26 cellular contexts compared by ENCODE assay signal in genomic region chr14:45041641-45042040, GRCh38.
"Had no signal": no experiment of that assay in that cellular context is flagged by ENCODE, and none has a peak within 500 bp of the region (broad histone marks: within the 10 kb centered on the region; RNA-seq: fewer than 3 reads in every experiment).

No MANE protein-coding gene starts in this region.

- H3K79me2 ChIP-seq: parathyroid adenoma had no signal

- ATAC-seq: naive thymus-derived CD8-positive, alpha-beta T cell; natural killer cell treated with Interleukin-12 subunit alpha and Interleukin-12 subunit beta and Interleukin-15 and Interleukin-18, amount 100 ng/mL, for 72 hours; psoas muscle; right cardiac atrium; stimulated activated effector memory CD8-positive, alpha-beta T cell treated with anti-CD3 and anti-CD28 coated beads, Interleukin-12 subunit alpha, Interleukin-12 subunit beta, amount 100 ng/mL, for 72 hours; stimulated activated naive B cell treated with anti-CD40 and anti-IgM and Interleukin-4, amounts not matched to agents 10 μg/mL and 1 μg/mL and 100 μg/mL, for 72 hours; upper lobe of right lung had no signal

- H3K27me3 ChIP-seq: neutrophil, ovary, sigmoid colon, stomach, tibial artery, transverse colon, upper lobe of right lung, uterus had no signal

- H3K4me1 ChIP-seq: parathyroid adenoma, psoas muscle, sigmoid colon, stomach, tibial artery, transverse colon, upper lobe of right lung, uterus had no signal

- H3K36me3 ChIP-seq: neutrophil, ovary had no signal

- H3K9ac ChIP-seq: parathyroid adenoma had no signal

- H2AFZ ChIP-seq: parathyroid adenoma had no signal

- FAIRE-seq: small intestine had no signal

- DNase-seq: naive B cell; naive thymus-derived CD8-positive, alpha-beta T cell; nephron progenitor cell; nucleus accumbens; ovary; posterior cingulate gyrus; psoas muscle; right cardiac atrium; sigmoid colon; small intestine; stimulated activated CD4-positive, alpha-beta T cell treated with anti-CD3 and anti-CD28 coated beads, Interleukin-15, amount 100 ng/mL, for 24 hours; stimulated activated CD4-positive, alpha-beta T cell treated with anti-CD3 and anti-CD28 coated beads, Interleukin-2, amount 100 ng/mL, for 24 hours; stimulated activated CD4-positive, alpha-beta T cell treated with anti-CD3 and anti-CD28 coated beads, Interleukin-2, amount 100 ng/mL, for 48 hours; stimulated activated CD4-positive, alpha-beta T cell treated with anti-CD3 and anti-CD28 coated beads, Interleukin-4, amount 100 ng/mL, for 24 hours; stimulated activated naive B cell treated with anti-CD40 and anti-IgM and Interleukin-4, amounts not matched to agents 10 μg/mL and 1 μg/mL and 100 μg/mL, for 72 hours; stimulated activated naive CD4-positive, alpha-beta T cell treated with Interleukin-2 at 50 U/mL for 16 hours; stomach; tibial artery; transverse colon; upper lobe of right lung; uterus had no signal

- H3K27ac ChIP-seq: neutrophil, ovary, parathyroid adenoma, psoas muscle, sigmoid colon, stomach, thoracic aorta, tibial artery, transverse colon, upper lobe of right lung, uterus had no signal

- H3K4me3 ChIP-seq: ovary, psoas muscle, sigmoid colon, stomach, thoracic aorta, tibial artery, transverse colon, upper lobe of right lung, uterus had no signal

- H3K9me3 ChIP-seq: psoas muscle, sigmoid colon, stomach, thoracic aorta, tibial artery, transverse colon, upper lobe of right lung, uterus had no signal
